ENCODE assay signal across 1 cellular context in the genomic region with DNA sequence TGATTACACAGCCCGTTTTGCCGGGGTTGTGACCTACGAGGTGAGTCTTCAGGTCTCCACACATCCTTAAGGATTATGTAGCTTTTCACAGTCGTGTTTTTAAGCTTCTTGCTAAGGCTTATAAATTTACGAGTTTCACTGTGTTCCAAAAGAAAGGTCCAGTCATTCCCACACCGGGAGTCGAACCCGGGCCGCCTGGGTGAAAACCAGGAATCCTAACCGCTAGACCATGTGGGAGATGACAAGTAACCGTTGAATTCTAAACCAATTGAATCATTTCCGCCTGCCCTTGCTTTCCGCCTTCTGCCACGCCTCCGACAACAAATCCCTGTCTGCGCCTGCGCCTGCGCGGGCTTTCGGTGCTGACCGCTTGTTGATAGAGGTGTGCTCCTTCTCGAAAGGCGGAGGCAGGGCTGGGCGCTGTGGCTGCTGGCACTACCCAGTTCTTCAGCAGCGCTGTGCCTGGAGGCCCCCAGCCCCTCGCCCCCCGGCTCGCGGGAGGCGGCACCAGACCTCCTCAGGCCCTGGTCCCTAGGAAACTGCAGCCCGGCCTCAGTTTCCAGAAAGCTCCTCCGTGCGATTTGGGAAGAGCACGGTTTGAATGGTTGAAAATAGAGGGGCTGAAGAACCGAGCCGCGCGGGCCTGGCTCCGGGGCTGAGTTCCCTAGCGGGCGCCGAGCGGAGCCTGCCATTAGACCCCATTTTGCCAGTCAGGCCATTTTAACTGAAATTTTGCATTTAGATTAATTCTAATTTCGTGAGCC.
TF ChIP-seq lines count a peak whose summit lies in the region.

No MANE protein-coding gene starts in this region.

TF ChIP-seq in HepG2, 621 proteins besides CTCF, POLR2A, EP300 and RAD21 (continued from another document and continues in another):
- TF ChIP-seq, protein P1, sequence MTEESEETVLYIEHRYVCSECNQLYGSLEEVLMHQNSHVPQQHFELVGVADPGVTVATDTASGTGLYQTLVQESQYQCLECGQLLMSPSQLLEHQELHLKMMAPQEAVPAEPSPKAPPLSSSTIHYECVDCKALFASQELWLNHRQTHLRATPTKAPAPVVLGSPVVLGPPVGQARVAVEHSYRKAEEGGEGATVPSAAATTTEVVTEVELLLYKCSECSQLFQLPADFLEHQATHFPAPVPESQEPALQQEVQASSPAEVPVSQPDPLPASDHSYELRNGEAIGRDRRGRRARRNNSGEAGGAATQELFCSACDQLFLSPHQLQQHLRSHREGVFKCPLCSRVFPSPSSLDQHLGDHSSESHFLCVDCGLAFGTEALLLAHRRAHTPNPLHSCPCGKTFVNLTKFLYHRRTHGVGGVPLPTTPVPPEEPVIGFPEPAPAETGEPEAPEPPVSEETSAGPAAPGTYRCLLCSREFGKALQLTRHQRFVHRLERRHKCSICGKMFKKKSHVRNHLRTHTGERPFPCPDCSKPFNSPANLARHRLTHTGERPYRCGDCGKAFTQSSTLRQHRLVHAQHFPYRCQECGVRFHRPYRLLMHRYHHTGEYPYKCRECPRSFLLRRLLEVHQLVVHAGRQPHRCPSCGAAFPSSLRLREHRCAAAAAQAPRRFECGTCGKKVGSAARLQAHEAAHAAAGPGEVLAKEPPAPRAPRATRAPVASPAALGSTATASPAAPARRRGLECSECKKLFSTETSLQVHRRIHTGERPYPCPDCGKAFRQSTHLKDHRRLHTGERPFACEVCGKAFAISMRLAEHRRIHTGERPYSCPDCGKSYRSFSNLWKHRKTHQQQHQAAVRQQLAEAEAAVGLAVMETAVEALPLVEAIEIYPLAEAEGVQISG (CRISPR knock-in tag; IDR thresholded peaks at IDR 0.05) = peak; percentile 76
- TF ChIP-seq ZKSCAN1 (IDR thresholded peaks at IDR 0.05; ENCODE audit: low read length) = 0 out of 2 replicates have a peak, but pooled peaks have one; percentile 27
- TF ChIP-seq ZMAT3 (CRISPR knock-in tag; conservative IDR thresholded peaks at IDR 0.05) = peak; percentile 83
- 0 out of 2 replicates have a peak, but pooled peaks have one; percentile 58 for TF ChIP-seq KLF12 (CRISPR knock-in tag; IDR thresholded peaks at IDR 0.05; ENCODE audit: borderline replicate concordance)
- peak; percentile 56; the same call in 1 of the 2 replicates for TF ChIP-seq ARNT2 (CRISPR knock-in tag; IDR thresholded peaks at IDR 0.05; ENCODE audit: low read depth)
- TF ChIP-seq, protein P2, sequence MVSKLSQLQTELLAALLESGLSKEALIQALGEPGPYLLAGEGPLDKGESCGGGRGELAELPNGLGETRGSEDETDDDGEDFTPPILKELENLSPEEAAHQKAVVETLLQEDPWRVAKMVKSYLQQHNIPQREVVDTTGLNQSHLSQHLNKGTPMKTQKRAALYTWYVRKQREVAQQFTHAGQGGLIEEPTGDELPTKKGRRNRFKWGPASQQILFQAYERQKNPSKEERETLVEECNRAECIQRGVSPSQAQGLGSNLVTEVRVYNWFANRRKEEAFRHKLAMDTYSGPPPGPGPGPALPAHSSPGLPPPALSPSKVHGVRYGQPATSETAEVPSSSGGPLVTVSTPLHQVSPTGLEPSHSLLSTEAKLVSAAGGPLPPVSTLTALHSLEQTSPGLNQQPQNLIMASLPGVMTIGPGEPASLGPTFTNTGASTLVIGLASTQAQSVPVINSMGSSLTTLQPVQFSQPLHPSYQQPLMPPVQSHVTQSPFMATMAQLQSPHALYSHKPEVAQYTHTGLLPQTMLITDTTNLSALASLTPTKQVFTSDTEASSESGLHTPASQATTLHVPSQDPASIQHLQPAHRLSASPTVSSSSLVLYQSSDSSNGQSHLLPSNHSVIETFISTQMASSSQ (IDR thresholded peaks at IDR 0.05; ENCODE audit: low read depth) = no peak; the same call in 1 of the 2 replicates
- TF ChIP-seq, protein P2 (CRISPR knock-in tag; IDR thresholded peaks at IDR 0.05; ENCODE audit: borderline replicate concordance) = peak; percentile 47; the same call in 1 of the 2 replicates
- TF ChIP-seq ZSCAN21 (CRISPR knock-in tag; IDR thresholded peaks at IDR 0.05; ENCODE audit: borderline replicate concordance) = peak; percentile 92; the same call in 1 of the 2 replicates
- TF ChIP-seq ZNF629 (CRISPR knock-in tag; conservative IDR thresholded peaks at IDR 0.05) = peak; percentile 47
- TF ChIP-seq, protein P3, sequence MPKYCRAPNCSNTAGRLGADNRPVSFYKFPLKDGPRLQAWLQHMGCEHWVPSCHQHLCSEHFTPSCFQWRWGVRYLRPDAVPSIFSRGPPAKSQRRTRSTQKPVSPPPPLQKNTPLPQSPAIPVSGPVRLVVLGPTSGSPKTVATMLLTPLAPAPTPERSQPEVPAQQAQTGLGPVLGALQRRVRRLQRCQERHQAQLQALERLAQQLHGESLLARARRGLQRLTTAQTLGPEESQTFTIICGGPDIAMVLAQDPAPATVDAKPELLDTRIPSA (CRISPR knock-in tag; IDR thresholded peaks at IDR 0.05; ENCODE audit: borderline replicate concordance) = no peak
- TF ChIP-seq, protein P4, sequence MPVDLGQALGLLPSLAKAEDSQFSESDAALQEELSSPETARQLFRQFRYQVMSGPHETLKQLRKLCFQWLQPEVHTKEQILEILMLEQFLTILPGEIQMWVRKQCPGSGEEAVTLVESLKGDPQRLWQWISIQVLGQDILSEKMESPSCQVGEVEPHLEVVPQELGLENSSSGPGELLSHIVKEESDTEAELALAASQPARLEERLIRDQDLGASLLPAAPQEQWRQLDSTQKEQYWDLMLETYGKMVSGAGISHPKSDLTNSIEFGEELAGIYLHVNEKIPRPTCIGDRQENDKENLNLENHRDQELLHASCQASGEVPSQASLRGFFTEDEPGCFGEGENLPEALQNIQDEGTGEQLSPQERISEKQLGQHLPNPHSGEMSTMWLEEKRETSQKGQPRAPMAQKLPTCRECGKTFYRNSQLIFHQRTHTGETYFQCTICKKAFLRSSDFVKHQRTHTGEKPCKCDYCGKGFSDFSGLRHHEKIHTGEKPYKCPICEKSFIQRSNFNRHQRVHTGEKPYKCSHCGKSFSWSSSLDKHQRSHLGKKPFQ (CRISPR knock-in tag; IDR thresholded peaks at IDR 0.05; ENCODE audit: insufficient replicate concordance) = peak; percentile 80
- TF ChIP-seq SP4 (CRISPR knock-in tag; IDR thresholded peaks at IDR 0.05) = peak; percentile 66
- no peak for TF ChIP-seq SMAD1 (CRISPR knock-in tag; IDR thresholded peaks at IDR 0.05; ENCODE audit: borderline replicate concordance, low read depth)
- TF ChIP-seq, protein P5, sequence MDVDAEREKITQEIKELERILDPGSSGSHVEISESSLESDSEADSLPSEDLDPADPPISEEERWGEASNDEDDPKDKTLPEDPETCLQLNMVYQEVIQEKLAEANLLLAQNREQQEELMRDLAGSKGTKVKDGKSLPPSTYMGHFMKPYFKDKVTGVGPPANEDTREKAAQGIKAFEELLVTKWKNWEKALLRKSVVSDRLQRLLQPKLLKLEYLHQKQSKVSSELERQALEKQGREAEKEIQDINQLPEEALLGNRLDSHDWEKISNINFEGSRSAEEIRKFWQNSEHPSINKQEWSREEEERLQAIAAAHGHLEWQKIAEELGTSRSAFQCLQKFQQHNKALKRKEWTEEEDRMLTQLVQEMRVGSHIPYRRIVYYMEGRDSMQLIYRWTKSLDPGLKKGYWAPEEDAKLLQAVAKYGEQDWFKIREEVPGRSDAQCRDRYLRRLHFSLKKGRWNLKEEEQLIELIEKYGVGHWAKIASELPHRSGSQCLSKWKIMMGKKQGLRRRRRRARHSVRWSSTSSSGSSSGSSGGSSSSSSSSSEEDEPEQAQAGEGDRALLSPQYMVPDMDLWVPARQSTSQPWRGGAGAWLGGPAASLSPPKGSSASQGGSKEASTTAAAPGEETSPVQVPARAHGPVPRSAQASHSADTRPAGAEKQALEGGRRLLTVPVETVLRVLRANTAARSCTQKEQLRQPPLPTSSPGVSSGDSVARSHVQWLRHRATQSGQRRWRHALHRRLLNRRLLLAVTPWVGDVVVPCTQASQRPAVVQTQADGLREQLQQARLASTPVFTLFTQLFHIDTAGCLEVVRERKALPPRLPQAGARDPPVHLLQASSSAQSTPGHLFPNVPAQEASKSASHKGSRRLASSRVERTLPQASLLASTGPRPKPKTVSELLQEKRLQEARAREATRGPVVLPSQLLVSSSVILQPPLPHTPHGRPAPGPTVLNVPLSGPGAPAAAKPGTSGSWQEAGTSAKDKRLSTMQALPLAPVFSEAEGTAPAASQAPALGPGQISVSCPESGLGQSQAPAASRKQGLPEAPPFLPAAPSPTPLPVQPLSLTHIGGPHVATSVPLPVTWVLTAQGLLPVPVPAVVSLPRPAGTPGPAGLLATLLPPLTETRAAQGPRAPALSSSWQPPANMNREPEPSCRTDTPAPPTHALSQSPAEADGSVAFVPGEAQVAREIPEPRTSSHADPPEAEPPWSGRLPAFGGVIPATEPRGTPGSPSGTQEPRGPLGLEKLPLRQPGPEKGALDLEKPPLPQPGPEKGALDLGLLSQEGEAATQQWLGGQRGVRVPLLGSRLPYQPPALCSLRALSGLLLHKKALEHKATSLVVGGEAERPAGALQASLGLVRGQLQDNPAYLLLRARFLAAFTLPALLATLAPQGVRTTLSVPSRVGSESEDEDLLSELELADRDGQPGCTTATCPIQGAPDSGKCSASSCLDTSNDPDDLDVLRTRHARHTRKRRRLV (CRISPR knock-in tag; IDR thresholded peaks at IDR 0.05) = 0 out of 2 replicates have a peak, but pooled peaks have one; percentile 36
- TF ChIP-seq, protein P6, sequence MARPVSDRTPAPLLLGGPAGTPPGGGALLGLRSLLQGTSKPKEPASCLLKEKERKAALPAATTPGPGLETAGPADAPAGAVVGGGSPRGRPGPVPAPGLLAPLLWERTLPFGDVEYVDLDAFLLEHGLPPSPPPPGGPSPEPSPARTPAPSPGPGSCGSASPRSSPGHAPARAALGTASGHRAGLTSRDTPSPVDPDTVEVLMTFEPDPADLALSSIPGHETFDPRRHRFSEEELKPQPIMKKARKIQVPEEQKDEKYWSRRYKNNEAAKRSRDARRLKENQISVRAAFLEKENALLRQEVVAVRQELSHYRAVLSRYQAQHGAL (CRISPR knock-in tag; IDR thresholded peaks at IDR 0.05; ENCODE audit: not compliant biosample characterization) = no peak
- peak; percentile 69; the same call in 1 of the 2 replicates for TF ChIP-seq ZBTB7B (CRISPR knock-in tag; IDR thresholded peaks at IDR 0.05)
- TF ChIP-seq KLF11 (CRISPR knock-in tag; IDR thresholded peaks at IDR 0.05) = no peak
- 0 out of 2 replicates have a peak, but pooled peaks have one; percentile 41 for TF ChIP-seq ISL2 (CRISPR knock-in tag; IDR thresholded peaks at IDR 0.05)
- TF ChIP-seq RFX1 (IDR thresholded peaks at IDR 0.05) = no peak
- peak; percentile 48 for TF ChIP-seq ASH2L (IDR thresholded peaks at IDR 0.05; ENCODE audit: insufficient read length, low read depth, low read length)
- no peak for TF ChIP-seq ZNF12 (CRISPR knock-in tag; IDR thresholded peaks at IDR 0.05)
- no peak for TF ChIP-seq ZEB1 (IDR thresholded peaks at IDR 0.05; ENCODE audit: insufficient replicate concordance, low read depth)
- TF ChIP-seq, protein P7, sequence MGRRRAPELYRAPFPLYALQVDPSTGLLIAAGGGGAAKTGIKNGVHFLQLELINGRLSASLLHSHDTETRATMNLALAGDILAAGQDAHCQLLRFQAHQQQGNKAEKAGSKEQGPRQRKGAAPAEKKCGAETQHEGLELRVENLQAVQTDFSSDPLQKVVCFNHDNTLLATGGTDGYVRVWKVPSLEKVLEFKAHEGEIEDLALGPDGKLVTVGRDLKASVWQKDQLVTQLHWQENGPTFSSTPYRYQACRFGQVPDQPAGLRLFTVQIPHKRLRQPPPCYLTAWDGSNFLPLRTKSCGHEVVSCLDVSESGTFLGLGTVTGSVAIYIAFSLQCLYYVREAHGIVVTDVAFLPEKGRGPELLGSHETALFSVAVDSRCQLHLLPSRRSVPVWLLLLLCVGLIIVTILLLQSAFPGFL (CRISPR knock-in tag; IDR thresholded peaks at IDR 0.05) = no peak
- peak; percentile 46; the same call in 1 of the 2 replicates for TF ChIP-seq ARNTL (CRISPR knock-in tag; IDR thresholded peaks at IDR 0.05)
- peak; percentile 62; the same call in 1 of the 2 replicates for TF ChIP-seq NCOR1 (IDR thresholded peaks at IDR 0.05; ENCODE audit: borderline replicate concordance, low read length)
- no peak for TF ChIP-seq CHD2 (IDR thresholded peaks at IDR 0.05; ENCODE audit: low read depth, low read length)
- TF ChIP-seq ZBTB8A (CRISPR knock-in tag; IDR thresholded peaks at IDR 0.05; ENCODE audit: borderline replicate concordance, low read depth) = peak; percentile 52; the same call in 1 of the 2 replicates
- TF ChIP-seq, protein P8, sequence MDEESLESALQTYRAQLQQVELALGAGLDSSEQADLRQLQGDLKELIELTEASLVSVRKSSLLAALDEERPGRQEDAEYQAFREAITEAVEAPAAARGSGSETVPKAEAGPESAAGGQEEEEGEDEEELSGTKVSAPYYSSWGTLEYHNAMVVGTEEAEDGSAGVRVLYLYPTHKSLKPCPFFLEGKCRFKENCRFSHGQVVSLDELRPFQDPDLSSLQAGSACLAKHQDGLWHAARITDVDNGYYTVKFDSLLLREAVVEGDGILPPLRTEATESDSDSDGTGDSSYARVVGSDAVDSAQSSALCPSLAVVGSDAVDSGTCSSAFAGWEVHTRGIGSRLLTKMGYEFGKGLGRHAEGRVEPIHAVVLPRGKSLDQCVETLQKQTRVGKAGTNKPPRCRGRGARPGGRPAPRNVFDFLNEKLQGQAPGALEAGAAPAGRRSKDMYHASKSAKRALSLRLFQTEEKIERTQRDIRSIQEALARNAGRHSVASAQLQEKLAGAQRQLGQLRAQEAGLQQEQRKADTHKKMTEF (CRISPR knock-in tag; IDR thresholded peaks at IDR 0.05) = peak; percentile 81
- TF ChIP-seq ZNF776 (CRISPR knock-in tag; IDR thresholded peaks at IDR 0.05) = 0 out of 2 replicates have a peak, but pooled peaks have one; percentile 38
- no peak for TF ChIP-seq ZC3H13 (CRISPR knock-in tag; IDR thresholded peaks at IDR 0.05)
- TF ChIP-seq FOXA1 (IDR thresholded peaks at IDR 0.05) = no peak
- TF ChIP-seq FOXA1 (CRISPR knock-in tag; IDR thresholded peaks at IDR 0.05) = peak; percentile 90
- TF ChIP-seq PHF8 (CRISPR knock-in tag; IDR thresholded peaks at IDR 0.05) = peak; percentile 81
- TF ChIP-seq RBFOX2 (IDR thresholded peaks at IDR 0.05; ENCODE audit: low read depth, low read length) = peak; percentile 72
- TF ChIP-seq, protein P9, sequence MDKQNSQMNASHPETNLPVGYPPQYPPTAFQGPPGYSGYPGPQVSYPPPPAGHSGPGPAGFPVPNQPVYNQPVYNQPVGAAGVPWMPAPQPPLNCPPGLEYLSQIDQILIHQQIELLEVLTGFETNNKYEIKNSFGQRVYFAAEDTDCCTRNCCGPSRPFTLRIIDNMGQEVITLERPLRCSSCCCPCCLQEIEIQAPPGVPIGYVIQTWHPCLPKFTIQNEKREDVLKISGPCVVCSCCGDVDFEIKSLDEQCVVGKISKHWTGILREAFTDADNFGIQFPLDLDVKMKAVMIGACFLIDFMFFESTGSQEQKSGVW (CRISPR knock-in tag; IDR thresholded peaks at IDR 0.05; ENCODE audit: borderline replicate concordance) = no peak
